14 cellular contexts compared by ENCODE assay signal in the genomic region with DNA sequence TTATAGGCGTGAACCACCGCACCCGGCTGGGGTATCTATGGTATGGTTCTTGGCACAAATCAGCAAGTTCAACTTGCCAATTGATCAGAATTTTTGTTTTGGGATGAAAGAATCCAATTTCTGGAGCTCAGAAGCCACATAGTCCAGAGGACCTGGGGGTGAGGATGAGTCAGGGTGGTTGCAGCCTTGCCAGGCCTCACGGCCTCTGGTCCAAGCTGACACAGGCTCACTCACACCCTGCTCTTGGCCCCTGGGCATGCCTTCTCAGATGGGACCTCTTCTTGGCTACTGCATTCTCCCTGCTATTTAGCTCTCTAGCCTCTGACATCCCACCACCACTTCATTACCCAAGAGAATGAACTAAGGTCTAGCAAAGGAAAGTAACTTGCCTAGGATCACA. TPM values are rescaled to one million over a fixed set of nuclear protein-coding genes. Genes with fewer than 3 reads are reported as not detected.
A peak's percentile ranks its signal among the peaks of the same experiment; 100 is the strongest.
DNase-seq lines count a peak whose midpoint lies in the region; ATAC-seq and TF ChIP-seq lines count a peak whose summit lies in the region.
"Had no signal": no experiment of that assay in that cellular context is flagged by ENCODE, and none has a peak within 500 bp of the region (broad histone marks: within the 10 kb centered on the region; RNA-seq: fewer than 3 reads in every experiment).

No MANE protein-coding gene starts in this region.

- peak overlapping the region; percentile 27 for H3K4me2 ChIP-seq in osteoblast (ENCODE audit: insufficient read depth, low read length)

- no peak overlapping the region for H2AFZ ChIP-seq in osteoblast (ENCODE audit: low read length)

- H3K9me3 ChIP-seq in osteoblast (ENCODE audit: low read depth, low read length): no peaks in the 10 kb centered on the region
- H3K9me3 ChIP-seq: left ventricle myocardium inferior had no signal

- no peaks in the 10 kb centered on the region for H4K20me1 ChIP-seq in osteoblast (ENCODE audit: insufficient read depth, low read length)

- H3K27ac ChIP-seq in osteoblast (ENCODE audit: low read depth, low read length): peak overlapping the region; percentile 7
- H3K27ac ChIP-seq: HL-60, left ventricle myocardium inferior had no signal

- peaks cover 20% of the 10 kb centered on the region for H3K36me3 ChIP-seq in osteoblast (ENCODE audit: insufficient read depth, low read length)

- no peaks in the 10 kb centered on the region for H3K27me3 ChIP-seq in osteoblast (ENCODE audit: insufficient read depth, low read length)

- ATAC-seq in GM19455 (IDR thresholded peaks at IDR 0.05; ENCODE audit: unreplicated experiment): no peak
- ATAC-seq: activated T-cell treated with anti-CD3 and anti-CD28 coated beads, Interleukin-2, amount 50 U/mL, for 72 hours had no signal

- H3K79me2 ChIP-seq in osteoblast (ENCODE audit: insufficient read depth, low read length): no peaks in the 10 kb centered on the region

- H3K4me3 ChIP-seq in cardiac fibroblast (replicated peaks in 1 of 2; ENCODE audit: low read depth in 2 of 2, low read length in 2 of 2): no peak overlapping the region
- no peak overlapping the region for H3K4me3 ChIP-seq in osteoblast (ENCODE audit: insufficient read depth, low read length)
- H3K4me3 ChIP-seq: left ventricle myocardium inferior had no signal

- peak; percentile 61 for DNase-seq in AG08396 (ENCODE audit: low spot score)
- DNase-seq in HCEC 1CT: peak; percentile 41
- DNase-seq in cardiac fibroblast (ENCODE audit: low read depth in 2 of 2): peak; percentile 11 to 35
- DNase-seq in osteoblast (ENCODE audit: insufficient read length, low spot score, missing footprints): peak; percentile 88
- DNase-seq in middle frontal gyrus (ENCODE audit: extremely low spot score, low spot score): no peak
- no peak for DNase-seq in activated T-cell treated with anti-CD3 and anti-CD28 coated beads for 4 hours
- no peak for DNase-seq in NCI-H1048 (lab: John Stamatoyannopoulos, UW)
- DNase-seq: activated T-cell treated with anti-CD3 and anti-CD28 coated beads, Interleukin-2, amount 50 U/mL, for 72 hours; left ventricle myocardium inferior; NCI-H82; SIG-M5 had no signal

- no peak for TF ChIP-seq CTCF in cardiac fibroblast (IDR thresholded peaks at IDR 0.05; ENCODE audit: low read depth, low read length)
- no peak for TF ChIP-seq CTCF in osteoblast (IDR thresholded peaks at IDR 0.05; ENCODE audit: extremely low read depth, low read depth, low read length)

- H3K4me1 ChIP-seq in osteoblast (ENCODE audit: insufficient read depth, low read length): peaks cover 12% of the 10 kb centered on the region
- H3K4me1 ChIP-seq: left ventricle myocardium inferior had no signal

RNA-seq across cellular contexts. Expression of gene CAPG, which starts 16.3 kb away (rescaled TPM):
- 97.2 and 140 TPM in 2 replicates for total RNA-seq in osteoblast

RNA-seq across cellular contexts. Expression of gene SH2D6, which starts 24.7 kb away (rescaled TPM):
- under 0.01 TPM in 1 of 2 replicates, not detected in the other for total RNA-seq in osteoblast
- total RNA-seq: left ventricle myocardium inferior, omental fat pad had no signal

RNA-seq across cellular contexts. Expression of gene ELMOD3, which starts 39.3 kb away (rescaled TPM):
- total RNA-seq in osteoblast: 20.9 and 22.1 TPM in 2 replicates

RNA-seq across cellular contexts. Expression of gene RETSAT, which starts 39.5 kb away (rescaled TPM):
- total RNA-seq in osteoblast: 41.6 and 62.5 TPM in 2 replicates

Comparison
In these comparisons a context has a peak if more than half of its experiments do, and no peak if none do; other contexts are left out.
1. DNase-seq: peak in AG08396 (single experiment), HCEC 1CT (single experiment), cardiac fibroblast (2 of 2) and osteoblast (single experiment); none in middle frontal gyrus (single experiment), activated T-cell treated with anti-CD3 and anti-CD28 coated beads for 4 hours (single experiment) and NCI-H1048 (single experiment).